In genomic region chr11:5818245-5818865, GRCh38 we compare ENCODE assay signal across 10 cellular contexts. TPM values are rescaled to one million over a fixed set of nuclear protein-coding genes. Genes with fewer than 3 reads are reported as not detected.
DNase-seq lines count a peak whose midpoint lies in the region; ATAC-seq and TF ChIP-seq lines count a peak whose summit lies in the region.
"Had no signal": no experiment of that assay in that cellular context is flagged by ENCODE, and none has a peak within 500 bp of the region (broad histone marks: within the 10 kb centered on the region; RNA-seq: fewer than 3 reads in every experiment).

No MANE protein-coding gene starts in this region.

- no peak for TF ChIP-seq CTCF in Calu3 (IDR thresholded peaks at IDR 0.05; ENCODE audit: unreplicated experiment)

- H3K27ac ChIP-seq in CD8-positive, alpha-beta memory T cell (ENCODE audit: low read depth, low read length), result no peak overlapping the region

- peaks cover 0 to 2% of the 10 kb centered on the region in 2 donors for H3K27me3 Mint-ChIP-seq in CD8-positive, alpha-beta memory T cell
- peaks cover 5 to 9% of the 10 kb centered on the region in 2 donors for H3K27me3 Mint-ChIP-seq in effector memory CD8-positive, alpha-beta T cell
- H3K27me3 Mint-ChIP-seq in Calu3 (ENCODE audit: unreplicated experiment), result no peaks in the 10 kb centered on the region

- peaks cover 0 to 2% (median 0%) of the 10 kb centered on the region in 5 donors for H3K9me3 Mint-ChIP-seq in CD8-positive, alpha-beta memory T cell
- no peaks in the 10 kb centered on the region for H3K9me3 Mint-ChIP-seq in effector memory CD8-positive, alpha-beta T cell
- no peaks in the 10 kb centered on the region for H3K9me3 Mint-ChIP-seq in Calu3 (ENCODE audit: low read depth, unreplicated experiment)
- H3K9me3 Mint-ChIP-seq: WTC11 had no signal

- POLR2A ChIA-PET in CD8-positive, alpha-beta memory T cell (lab: Charles Lee), result no interaction called here

- no TSS peak for BruUV-seq in Calu3 (replicated peaks; lab: Mats Ljungman, UMichigan)

- no peaks in the 10 kb centered on the region for H3K9me3 ChIP-seq in CD8-positive, alpha-beta memory T cell (ENCODE audit: low read length)

- H3K36me3 ChIP-seq in CD8-positive, alpha-beta memory T cell (ENCODE audit: insufficient read depth, low read length), result no peaks in the 10 kb centered on the region

- CTCF ChIA-PET in CD8-positive, alpha-beta memory T cell (lab: Charles Lee), result no interaction called here
- CTCF ChIA-PET in Calu3 (lab: Charles Lee), result interaction anchor here (1.4 kb wide), 1 partner anchor 9 kb away, joined by 6 read pairs; the partner anchor contains the start of gene OR52N2

- intact Hi-C loops in Calu3 (cut with micrococcal nuclease; ENCODE audit: unreplicated experiment) (no loop called here), left cardiac atrium (cut with DNase I) (no loop called here)

- no peak for DNase-seq in CD8-positive, alpha-beta memory T cell
- DNase-seq in effector memory CD8-positive, alpha-beta T cell, result no peak
- DNase-seq in Calu3, result no peak
- DNase-seq in left cardiac atrium, result no peak
- no peak for DNase-seq in NCI-H748 (lab: John Stamatoyannopoulos, UW; ENCODE audit: unreplicated experiment)
- DNase-seq in putamen (ENCODE audit: low spot score), result no peak

- H3K27me3 ChIP-seq in CD8-positive, alpha-beta memory T cell (ENCODE audit: insufficient read depth, low read length, poor library complexity, severe bottlenecking), result no peaks in the 10 kb centered on the region

- peak overlapping the region; percentile 28 for H3K4me3 ChIP-seq in CD8-positive, alpha-beta memory T cell (ENCODE audit: low read length)

- H3K4me1 Mint-ChIP-seq in CD8-positive, alpha-beta memory T cell, result peaks cover 10 to 16% (median 16%) of the 10 kb centered on the region in 3 donors
- H3K4me1 Mint-ChIP-seq in effector memory CD8-positive, alpha-beta T cell (ENCODE audit: low read depth in 2 of 2), result peaks cover 2 to 8% of the 10 kb centered on the region in 2 donors
- H3K4me1 Mint-ChIP-seq in Calu3 (ENCODE audit: low read depth, unreplicated experiment), result no peaks in the 10 kb centered on the region

- H3K4me3 Mint-ChIP-seq in CD8-positive, alpha-beta memory T cell, result peak overlapping the region; percentile 68 to 91 (median 85)
- peak overlapping the region; percentile 66 to 77 for H3K4me3 Mint-ChIP-seq in effector memory CD8-positive, alpha-beta T cell
- H3K4me3 Mint-ChIP-seq in Calu3 (ENCODE audit: low read depth, unreplicated experiment), result no peak overlapping the region
- H3K4me3 Mint-ChIP-seq: WTC11 had no signal

- ATAC-seq in GM19452 (IDR thresholded peaks at IDR 0.05; ENCODE audit: unreplicated experiment) (peak; percentile 58), HG03439 (IDR thresholded peaks at IDR 0.05; ENCODE audit: unreplicated experiment) (peak; percentile 66), left cardiac atrium (no peak)
- no peak for ATAC-seq in effector memory CD8-positive, alpha-beta T cell (replicated peaks)
- ATAC-seq: WTC11 had no signal

- peaks cover 8% of the 10 kb centered on the region for H3K4me1 ChIP-seq in CD8-positive, alpha-beta memory T cell (ENCODE audit: insufficient read depth, low read length)

- H3K27ac Mint-ChIP-seq in CD8-positive, alpha-beta memory T cell, result peak overlapping the region in 6 of 8 donors; percentile 39 to 93 (median 82)
- H3K27ac Mint-ChIP-seq in effector memory CD8-positive, alpha-beta T cell, result peak overlapping the region; percentile 44 to 77
- H3K27ac Mint-ChIP-seq in Calu3 (ENCODE audit: unreplicated experiment), result no peak overlapping the region
- H3K27ac Mint-ChIP-seq: WTC11 had no signal

- peaks cover 0 to 3% (median 0%) of the 10 kb centered on the region in 3 donors for H3K36me3 Mint-ChIP-seq in CD8-positive, alpha-beta memory T cell
- H3K36me3 Mint-ChIP-seq in effector memory CD8-positive, alpha-beta T cell (ENCODE audit: insufficient read depth), result no peaks in the 10 kb centered on the region
- no peaks in the 10 kb centered on the region for H3K36me3 Mint-ChIP-seq in Calu3 (ENCODE audit: insufficient read depth, unreplicated experiment)
- H3K36me3 Mint-ChIP-seq: WTC11 had no signal

RNA-seq across cellular contexts. Expression of gene OR52N2, which starts 9.6 kb away (rescaled TPM):
- total RNA-seq in CD8-positive, alpha-beta memory T cell, result not detected
- polyA plus RNA-seq in CD8-positive, alpha-beta memory T cell, result not detected
- total RNA-seq in Calu3 (2022), result not detected in 2 replicates
- not detected for total RNA-seq in left cardiac atrium
- total RNA-seq: cerebellum, WTC11 had no signal

RNA-seq across cellular contexts. Expression of gene OR52E6, which starts 23.3 kb away (rescaled TPM):
- total RNA-seq in CD8-positive, alpha-beta memory T cell, result not detected
- not detected for polyA plus RNA-seq in CD8-positive, alpha-beta memory T cell
- total RNA-seq in Calu3 (2022) (not detected in 2 replicates), left cardiac atrium (not detected)
- total RNA-seq: cerebellum, WTC11 had no signal

RNA-seq across cellular contexts. Expression of gene OR52N1, which starts 27.3 kb away (rescaled TPM):
- total RNA-seq in CD8-positive, alpha-beta memory T cell, result not detected
- polyA plus RNA-seq in CD8-positive, alpha-beta memory T cell, result not detected
- total RNA-seq in Calu3 (2022), result not detected in 2 replicates
- total RNA-seq in left cardiac atrium, result not detected
- total RNA-seq: cerebellum, WTC11 had no signal

RNA-seq across cellular contexts. Expression of gene OR52N5, which starts 35.2 kb away (rescaled TPM):
- total RNA-seq in CD8-positive, alpha-beta memory T cell, result not detected
- not detected for polyA plus RNA-seq in CD8-positive, alpha-beta memory T cell
- total RNA-seq in Calu3 (2022), result not detected in 2 replicates
- not detected for total RNA-seq in left cardiac atrium
- total RNA-seq: WTC11 had no signal

RNA-seq across cellular contexts. Expression of gene OR52E8, which starts 39.1 kb away (rescaled TPM):
- not detected for total RNA-seq in CD8-positive, alpha-beta memory T cell
- polyA plus RNA-seq in CD8-positive, alpha-beta memory T cell, result not detected
- total RNA-seq in Calu3 (2022) (not detected in 2 replicates), left cardiac atrium (not detected)
- total RNA-seq: cerebellum, WTC11 had no signal

Comparison
In these comparisons a context has a peak if more than half of its experiments do, and no peak if none do; other contexts are left out.
1. ATAC-seq: peak in GM19452 (single experiment) and HG03439 (single experiment); none in effector memory CD8-positive, alpha-beta T cell (single experiment) and left cardiac atrium (0 of 2).